In the genomic region with DNA sequence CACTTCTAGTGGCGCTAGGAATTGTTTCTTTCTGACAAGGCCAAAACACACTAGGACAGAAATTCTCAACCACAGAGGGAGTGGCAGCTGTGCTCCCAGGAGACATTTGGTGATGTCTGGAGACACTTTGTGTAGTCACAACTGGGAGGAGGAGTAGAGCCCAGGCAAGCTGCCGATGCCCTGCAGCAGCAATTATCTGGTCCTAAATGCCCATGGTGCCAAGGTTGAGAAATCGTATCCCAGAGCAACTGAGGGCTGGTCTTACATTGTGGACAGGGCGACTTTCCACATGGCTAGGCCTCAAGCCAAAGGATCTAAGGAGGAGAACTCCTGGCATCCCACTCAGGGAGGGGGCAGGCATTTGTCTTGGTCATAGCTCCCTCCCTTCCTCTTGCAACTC, we compare ENCODE assay signal across 20 cellular contexts.
"Had no signal": no experiment of that assay in that cellular context is flagged by ENCODE, and none has a peak within 500 bp of the region (broad histone marks: within the 10 kb centered on the region; RNA-seq: fewer than 3 reads in every experiment).

No MANE protein-coding gene starts in this region.

- H3K36me3 ChIP-seq: ascending aorta, gastroesophageal sphincter, neutrophil had no signal

- H3K79me2 ChIP-seq: parathyroid adenoma had no signal

- DNase-seq: activated CD4-positive, alpha-beta T cell treated with anti-CD3 and anti-CD28 coated beads, Interleukin-2, amount 10 ng/mL, durations not matched to agents 7 days and 5 days; activated CD8-positive, alpha-beta memory T cell treated with anti-CD3 and anti-CD28 coated beads, Interleukin-2, amount 50 U/mL, for 4 hours; activated effector memory CD4-positive, alpha-beta T cell treated with Interleukin-2 at 50 U/mL for 16 hours; activated naive CD4-positive, alpha-beta T cell treated with anti-CD3 and anti-CD28 coated beads, Interleukin-2, amount 10 ng/mL, durations not matched to agents 7 days and 5 days; activated T-cell treated with anti-CD3 and anti-CD28 coated beads, Interleukin-2, amount 50 U/mL, for 4 hours; cortex of kidney; erythroblast; left ventricle myocardium superior; mucosa of descending colon; naive thymus-derived CD8-positive, alpha-beta T cell; stimulated activated CD4-positive, alpha-beta T cell treated with anti-CD3 and anti-CD28 coated beads, Interleukin-12 subunit alpha, Interleukin-12 subunit beta, amount 100 ng/mL, for 4 hours; stimulated activated CD4-positive, alpha-beta T cell treated with anti-CD3 and anti-CD28 coated beads, Interleukin-1b, Interleukin-23, amount 100 ng/mL, for 48 hours; stimulated activated CD8-positive, alpha-beta memory T cell treated with anti-CD3 and anti-CD28 coated beads, Interleukin-4, amount 100 ng/mL, for 48 hours; stimulated activated naive CD4-positive, alpha-beta T cell; T-cell; T1000 had no signal

- H3K27me3 ChIP-seq: ascending aorta, gastroesophageal sphincter had no signal

- H3K9ac ChIP-seq: parathyroid adenoma had no signal

- H3K4me3 ChIP-seq: ascending aorta, gastroesophageal sphincter, mucosa of descending colon had no signal

- H2AFZ ChIP-seq: parathyroid adenoma had no signal

- H3K4me1 ChIP-seq: ascending aorta, gastroesophageal sphincter had no signal

- H3K9me3 ChIP-seq: ascending aorta, gastroesophageal sphincter, mucosa of descending colon, neutrophil had no signal

- ATAC-seq: activated T-cell treated with anti-CD3 and anti-CD28 coated beads, Interleukin-2, amount 50 U/mL, for 4 hours; gastroesophageal sphincter; left ventricle myocardium superior; mucosa of descending colon; naive thymus-derived CD8-positive, alpha-beta T cell; T-cell had no signal

- H3K27ac ChIP-seq: ascending aorta, gastroesophageal sphincter, neutrophil, parathyroid adenoma had no signal
